ENCODE assay signal across 9 cellular contexts in genomic region chr2:86274918-86275275, GRCh38.
DNase-seq lines count a peak whose midpoint lies in the region; ATAC-seq and TF ChIP-seq lines count a peak whose summit lies in the region.
"Had no signal": no experiment of that assay in that cellular context is flagged by ENCODE, and none has a peak within 500 bp of the region (broad histone marks: within the 10 kb centered on the region; RNA-seq: fewer than 3 reads in every experiment).

No MANE protein-coding gene starts in this region.

- H3K27me3 ChIP-seq in ovary, result no peaks in the 10 kb centered on the region

- TF ChIP-seq EP300 in ovary (IDR thresholded peaks at IDR 0.05), result no peak

- intact Hi-C loops in natural killer cell (cut with micrococcal nuclease) (no loop called here), ovary (cut with DNase I) (no loop called here)
- intact Hi-C loops in activated T-helper 1 cell treated with anti-CD3 and anti-CD28 coated beads, Interleukin-12 subunit alpha, Interleukin-12 subunit beta, Interleukin-2, Interleukin-4 antibody, amounts not matched to agents 30 ng/mL and 10 ng/mL and 1 ng/mL, durations not matched to agents 14 hours and 24 hours and 36 hours (cut with micrococcal nuclease), result loop anchor here (2.0 kb wide), 1 partner anchor 76 kb away; the partner anchor contains the start of gene MRPL35

- ATAC-seq in natural killer cell treated with Interleukin-12 subunit alpha and Interleukin-12 subunit beta and Interleukin-15 and Interleukin-18, amount 100 ng/mL, for 72 hours, result peak; percentile 44 to 58
- ATAC-seq in natural killer cell, result no peak
- no peak for ATAC-seq in GM19455 (IDR thresholded peaks at IDR 0.05; ENCODE audit: unreplicated experiment)

- H3K4me3 ChIP-seq in fibroblast of pulmonary artery (replicated peaks; ENCODE audit: low read depth, low read length), result no peak overlapping the region
- no peak overlapping the region for H3K4me3 ChIP-seq in ovary

- H3K4me1 Mint-ChIP-seq in natural killer cell treated with Interleukin-12 subunit alpha and Interleukin-12 subunit beta and Interleukin-15 and Interleukin-18, amount 100 ng/mL, for 72 hours (ENCODE audit: low read depth in 2 of 2), result peaks cover 0 to 21% of the 10 kb centered on the region in 2 donors
- H3K4me1 Mint-ChIP-seq in natural killer cell, result no peaks in the 10 kb centered on the region
- peaks cover 28% of the 10 kb centered on the region for H3K4me1 Mint-ChIP-seq in activated T-helper 1 cell treated with anti-CD3 and anti-CD28 coated beads, Interleukin-12 subunit alpha, Interleukin-12 subunit beta, Interleukin-2, Interleukin-4 antibody, amounts not matched to agents 30 ng/mL and 10 ng/mL and 1 ng/mL, durations not matched to agents 14 hours and 24 hours and 36 hours (ENCODE audit: low read depth)

- peaks cover 13% of the 10 kb centered on the region for H3K9me3 Mint-ChIP-seq in natural killer cell treated with Interleukin-12 subunit alpha and Interleukin-12 subunit beta and Interleukin-15 and Interleukin-18, amount 100 ng/mL, for 72 hours
- peaks cover 6% of the 10 kb centered on the region in 2 donors for H3K9me3 Mint-ChIP-seq in natural killer cell
- H3K9me3 Mint-ChIP-seq in activated T-helper 1 cell treated with anti-CD3 and anti-CD28 coated beads, Interleukin-12 subunit alpha, Interleukin-12 subunit beta, Interleukin-2, Interleukin-4 antibody, amounts not matched to agents 30 ng/mL and 10 ng/mL and 1 ng/mL, durations not matched to agents 14 hours and 24 hours and 36 hours, result peaks cover 44% of the 10 kb centered on the region

- DNase-seq in natural killer cell treated with Interleukin-12 subunit alpha and Interleukin-12 subunit beta and Interleukin-15 and Interleukin-18, amount 100 ng/mL, for 72 hours (ENCODE audit: low spot score), result no peak
- no peak for DNase-seq in natural killer cell
- DNase-seq in HuH-7.5 (ENCODE audit: low spot score), result peak; percentile 52
- peak; percentile 11 for DNase-seq in fibroblast of pulmonary artery (ENCODE audit: low read depth)
- no peak for DNase-seq in stimulated activated CD4-positive, alpha-beta T cell treated with anti-CD3 and anti-CD28 coated beads, Interleukin-4, amount 100 ng/mL, for 4 hours
- no peak for DNase-seq in ovary
- DNase-seq in activated T-helper 1 cell treated with anti-CD3 and anti-CD28 coated beads, Interleukin-12 subunit alpha, Interleukin-12 subunit beta, Interleukin-2, Interleukin-4 antibody, amounts not matched to agents 30 ng/mL and 10 ng/mL and 1 ng/mL, durations not matched to agents 14 hours and 24 hours and 36 hours (ENCODE audit: low spot score), result no peak

- peaks cover 2% of the 10 kb centered on the region for H3K4me1 ChIP-seq in ovary (ENCODE audit: insufficient read depth)

- no peak overlapping the region for H3K4me3 Mint-ChIP-seq in natural killer cell treated with Interleukin-12 subunit alpha and Interleukin-12 subunit beta and Interleukin-15 and Interleukin-18, amount 100 ng/mL, for 72 hours
- H3K4me3 Mint-ChIP-seq in natural killer cell, result no peak overlapping the region
- no peak overlapping the region for H3K4me3 Mint-ChIP-seq in activated T-helper 1 cell treated with anti-CD3 and anti-CD28 coated beads, Interleukin-12 subunit alpha, Interleukin-12 subunit beta, Interleukin-2, Interleukin-4 antibody, amounts not matched to agents 30 ng/mL and 10 ng/mL and 1 ng/mL, durations not matched to agents 14 hours and 24 hours and 36 hours
- H3K4me3 Mint-ChIP-seq: activated naive CD4-positive, alpha-beta T cell treated with anti-CD3 and anti-CD28 coated beads, Interleukin-2, amount 50 U/mL, for 24 hours had no signal

- TF ChIP-seq POLR2A in ovary (IDR thresholded peaks at IDR 0.05), result no peak

- peak overlapping the region in 1 of 2 donors; percentile 43 for H3K27ac Mint-ChIP-seq in natural killer cell treated with Interleukin-12 subunit alpha and Interleukin-12 subunit beta and Interleukin-15 and Interleukin-18, amount 100 ng/mL, for 72 hours
- no peak overlapping the region for H3K27ac Mint-ChIP-seq in natural killer cell
- H3K27ac Mint-ChIP-seq in activated T-helper 1 cell treated with anti-CD3 and anti-CD28 coated beads, Interleukin-12 subunit alpha, Interleukin-12 subunit beta, Interleukin-2, Interleukin-4 antibody, amounts not matched to agents 30 ng/mL and 10 ng/mL and 1 ng/mL, durations not matched to agents 14 hours and 24 hours and 36 hours, result no peak overlapping the region
- H3K27ac Mint-ChIP-seq: activated naive CD4-positive, alpha-beta T cell treated with anti-CD3 and anti-CD28 coated beads, Interleukin-2, amount 50 U/mL, for 24 hours had no signal

- peaks cover 29% of the 10 kb centered on the region for H3K36me3 Mint-ChIP-seq in natural killer cell treated with Interleukin-12 subunit alpha and Interleukin-12 subunit beta and Interleukin-15 and Interleukin-18, amount 100 ng/mL, for 72 hours
- peaks cover 12% of the 10 kb centered on the region for H3K36me3 Mint-ChIP-seq in natural killer cell
- peaks cover 14% of the 10 kb centered on the region for H3K36me3 Mint-ChIP-seq in activated T-helper 1 cell treated with anti-CD3 and anti-CD28 coated beads, Interleukin-12 subunit alpha, Interleukin-12 subunit beta, Interleukin-2, Interleukin-4 antibody, amounts not matched to agents 30 ng/mL and 10 ng/mL and 1 ng/mL, durations not matched to agents 14 hours and 24 hours and 36 hours (ENCODE audit: low read depth)

- 86 to 93% (median 88%) methylated on average over 3 of the region's 3 CpGs for WGBS in ovary, 3 donors

- H3K36me3 ChIP-seq in ovary, result no peaks in the 10 kb centered on the region

- no peak overlapping the region for H3K27ac ChIP-seq in ovary

- H3K9me3 ChIP-seq in ovary, result peaks cover 0 to 3% of the 10 kb centered on the region in 2 donors

- TF ChIP-seq CTCF in natural killer cell (IDR thresholded peaks at IDR 0.05) (no peak), fibroblast of pulmonary artery (IDR thresholded peaks at IDR 0.05; ENCODE audit: low read length, missing control alignments) (no peak), ovary (IDR thresholded peaks at IDR 0.05) (no peak)

- H3K27me3 Mint-ChIP-seq in natural killer cell treated with Interleukin-12 subunit alpha and Interleukin-12 subunit beta and Interleukin-15 and Interleukin-18, amount 100 ng/mL, for 72 hours, result peaks cover 26 to 48% of the 10 kb centered on the region in 2 donors
- H3K27me3 Mint-ChIP-seq in natural killer cell (ENCODE audit: low read depth in 2 of 2), result peaks cover 13 to 35% of the 10 kb centered on the region in 2 donors
- H3K27me3 Mint-ChIP-seq in activated T-helper 1 cell treated with anti-CD3 and anti-CD28 coated beads, Interleukin-12 subunit alpha, Interleukin-12 subunit beta, Interleukin-2, Interleukin-4 antibody, amounts not matched to agents 30 ng/mL and 10 ng/mL and 1 ng/mL, durations not matched to agents 14 hours and 24 hours and 36 hours (ENCODE audit: insufficient read depth), result no peaks in the 10 kb centered on the region
- H3K27me3 Mint-ChIP-seq: activated naive CD4-positive, alpha-beta T cell treated with anti-CD3 and anti-CD28 coated beads, Interleukin-2, amount 50 U/mL, for 24 hours had no signal

Comparison
In these comparisons a context has a peak if more than half of its experiments do, and no peak if none do; other contexts are left out.
1. ATAC-seq: peak in natural killer cell treated with Interleukin-12 subunit alpha and Interleukin-12 subunit beta and Interleukin-15 and Interleukin-18, amount 100 ng/mL, for 72 hours (2 of 2); none in natural killer cell (0 of 3) and GM19455 (single experiment).
2. DNase-seq: peak in HuH-7.5 (single experiment) and fibroblast of pulmonary artery (single experiment); none in natural killer cell treated with Interleukin-12 subunit alpha and Interleukin-12 subunit beta and Interleukin-15 and Interleukin-18, amount 100 ng/mL, for 72 hours (single experiment), natural killer cell (single experiment), stimulated activated CD4-positive, alpha-beta T cell treated with anti-CD3 and anti-CD28 coated beads, Interleukin-4, amount 100 ng/mL, for 4 hours (0 of 2), ovary (0 of 5) and activated T-helper 1 cell treated with anti-CD3 and anti-CD28 coated beads, Interleukin-12 subunit alpha, Interleukin-12 subunit beta, Interleukin-2, Interleukin-4 antibody, amounts not matched to agents 30 ng/mL and 10 ng/mL and 1 ng/mL, durations not matched to agents 14 hours and 24 hours and 36 hours (single experiment).